ENCODE assay signal across 25 cellular contexts in the genomic region with DNA sequence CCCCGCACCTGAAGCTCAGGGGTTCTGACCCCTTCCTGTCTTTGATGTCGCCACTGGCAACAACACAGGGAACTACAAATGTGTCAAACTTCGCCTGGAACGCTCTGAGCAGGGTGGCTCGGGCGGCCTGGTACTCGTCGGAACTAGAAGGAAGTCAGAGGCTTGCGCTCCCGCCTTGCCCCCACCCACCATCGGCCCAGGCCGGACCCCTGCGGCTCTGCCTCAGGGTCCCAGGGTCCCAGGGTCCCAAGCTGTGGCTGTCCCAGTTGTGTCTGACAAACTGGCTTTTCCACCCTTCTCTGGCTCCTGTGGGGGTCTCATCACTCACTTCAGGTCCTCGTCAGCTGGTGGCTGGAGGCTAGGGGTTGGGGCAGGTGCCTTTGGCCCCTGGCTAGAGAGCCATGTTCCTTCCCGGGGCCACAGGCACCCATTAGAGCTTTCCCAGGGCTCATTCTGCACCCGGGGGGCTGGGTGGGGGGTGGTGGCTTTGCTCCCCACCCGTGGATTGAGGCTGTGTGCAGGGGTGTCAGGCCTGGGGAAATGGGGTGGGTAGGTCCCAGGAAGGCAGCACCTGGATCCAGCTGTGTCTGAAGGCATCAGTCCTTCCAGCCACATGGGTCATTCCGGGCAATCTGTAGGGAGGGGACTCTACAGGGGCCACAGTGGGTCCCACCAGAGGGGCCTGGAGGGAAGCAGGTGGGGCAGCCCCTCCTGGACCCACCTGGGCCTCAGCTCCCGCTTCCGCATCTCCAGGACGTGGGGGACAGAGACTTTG. TPM values are rescaled to one million over a fixed set of nuclear protein-coding genes. Genes with fewer than 3 reads are reported as not detected.
A peak's percentile ranks its signal among the peaks of the same experiment; 100 is the strongest.
DNase-seq lines count a peak whose midpoint lies in the region; ATAC-seq, FAIRE-seq and TF ChIP-seq lines count a peak whose summit lies in the region.
"Had no signal": no experiment of that assay in that cellular context is flagged by ENCODE, and none has a peak within 500 bp of the region (broad histone marks: within the 10 kb centered on the region; RNA-seq: fewer than 3 reads in every experiment).

No MANE protein-coding gene starts in this region.

- FAIRE-seq in H1 (lab: Jason Lieb, UNC) (no peak), HTR-8/SVneo (lab: Jason Lieb, UNC) (no peak)
- FAIRE-seq: D721Med had no signal

- H2BK12ac ChIP-seq in H1 (ENCODE audit: low read depth, low read length), result no peak overlapping the region

- intact Hi-C loops in activated CD4-positive, alpha-beta T cell treated with anti-CD3 and anti-CD28 coated beads, Interleukin-2, amount 10 ng/mL, durations not matched to agents 24 days and 14 days (cut with micrococcal nuclease), result no loop called here
- intact Hi-C loops in spleen (cut with DNase I; ENCODE audit: low total_unique reads), result no loop called here

- no peaks in the 10 kb centered on the region for H3K9me3 Mint-ChIP-seq in activated CD4-positive, alpha-beta T cell treated with anti-CD3 and anti-CD28 coated beads, Interleukin-2, amount 10 ng/mL, durations not matched to agents 24 days and 14 days
- H3K9me3 Mint-ChIP-seq: CD4-positive, alpha-beta T cell had no signal

- H3K23ac ChIP-seq in H1 (ENCODE audit: insufficient read length), result no peak overlapping the region

- H2BK5ac ChIP-seq in H1 (ENCODE audit: low read depth, low read length), result no peak overlapping the region

- H3K4me3 ChIP-seq in H1 (ENCODE audit: extremely low read depth in 1 of 4, insufficient read depth in 2 of 4, low read depth in 3 of 4, low read length in 4 of 4) (no peak overlapping the region), spleen (no peak overlapping the region)
- H3K4me3 ChIP-seq: MG63, SJSA1 had no signal

- no peaks in the 10 kb centered on the region; the same call in 1 of the 2 replicates for H3K23me2 ChIP-seq in H1 (ENCODE audit: low read depth, low read length)

- no peak overlapping the region for H4K8ac ChIP-seq in H1 (ENCODE audit: extremely low read depth, insufficient read depth, low read length)

- no peak for TF ChIP-seq RAD21 in H1 (IDR thresholded peaks at IDR 0.05 in 1 of 2, conservative IDR thresholded peaks at IDR 0.05 in 1 of 2; ENCODE audit: low read depth in 2 of 2, low read length in 2 of 2)

- peaks cover 0 to 15% of the 10 kb centered on the region in 2 experiments; a peak in 1 of 4 replicates for H3K9me3 ChIP-seq in H1 (ENCODE audit: insufficient read depth in 2 of 2, low read depth in 1 of 2, low read length in 1 of 2)
- no peaks in the 10 kb centered on the region for H3K9me3 ChIP-seq in spleen
- H3K9me3 ChIP-seq: BE2C, MG63, SJSA1 had no signal

- no peak overlapping the region for H3K27ac ChIP-seq in H1 (ENCODE audit: low read depth, low read length)
- H3K27ac ChIP-seq in spleen, result peak overlapping the region in 4 of 8 donors; percentile 28 to 54 (median 44)
- H3K27ac ChIP-seq: 22Rv1, SJSA1 had no signal

- H4K20me1 ChIP-seq in H1 (replicated peaks in 1 of 2; ENCODE audit: control insufficient read depth in 1 of 2, insufficient read depth in 2 of 2, low read length in 2 of 2), result no peaks in the 10 kb centered on the region

- no peak overlapping the region for H2BK20ac ChIP-seq in H1 (ENCODE audit: low read length)

- ATAC-seq in HG03442 (IDR thresholded peaks at IDR 0.05; ENCODE audit: unreplicated experiment), result no peak
- no peak for ATAC-seq in HG03469 (IDR thresholded peaks at IDR 0.05; ENCODE audit: unreplicated experiment)
- ATAC-seq: PC-3 had no signal

- H3K4me3 Mint-ChIP-seq in activated CD4-positive, alpha-beta T cell treated with anti-CD3 and anti-CD28 coated beads, Interleukin-2, amount 10 ng/mL, durations not matched to agents 24 days and 14 days, result no peak overlapping the region
- H3K4me3 Mint-ChIP-seq: CD4-positive, alpha-beta T cell had no signal

- no peak for TF ChIP-seq EP300 in H1 (IDR thresholded peaks at IDR 0.05; ENCODE audit: borderline replicate concordance in 1 of 2, low read depth in 2 of 2, low read length in 2 of 2)

- H3K79me2 ChIP-seq in H1 (ENCODE audit: control insufficient read depth in 1 of 2, insufficient read depth in 2 of 2, low read length in 2 of 2), result no peaks in the 10 kb centered on the region

- peak overlapping the region; percentile 27 for H4K91ac ChIP-seq in H1 (replicated peaks; ENCODE audit: insufficient read length, low read length)

- H2AFZ ChIP-seq in H1 (ENCODE audit: low read length), result no peak overlapping the region

- TF ChIP-seq POLR2A in H1 (IDR thresholded peaks at IDR 0.05; ENCODE audit: control extremely low read depth in 1 of 2, low read depth in 2 of 2, low read length in 2 of 2) (no peak), spleen (IDR thresholded peaks at IDR 0.05) (no peak)

- no peak overlapping the region for H3K56ac ChIP-seq in H1 (replicated peaks; ENCODE audit: insufficient read length, low read depth, low read length)

- H3K36me3 ChIP-seq in H1 (ENCODE audit: control insufficient read depth in 2 of 4, insufficient read depth in 4 of 4, low read length in 3 of 4) (no peaks in the 10 kb centered on the region), spleen (no peaks in the 10 kb centered on the region)
- H3K36me3 ChIP-seq: BE2C, MG63, SJSA1 had no signal

- H3K4me2 ChIP-seq in H1 (ENCODE audit: insufficient read depth in 1 of 2, low read depth in 2 of 2, low read length in 2 of 2), result no peak overlapping the region

- WGBS in H1 (ENCODE audit: extremely low coverage in 1 of 2, insufficient coverage in 1 of 2, insufficient read length in 1 of 2, insufficient replicate concordance in 2 of 2, low coverage in 1 of 2, low lambda C conversion rate in 2 of 2, missing lambda C conversion rate in 1 of 2), 2 experiments, result 91% methylated on average over 16 of the region's 21 CpGs; no CpG with 5 or more reads in 1 of the 2 experiments
- 76 to 88% (median 84%) methylated on average over 11 to 21 of the region's 21 CpGs for whole genome bisulfite sequencing in spleen, 5 donors

- POLR2A ChIA-PET in H1 (lab: Charles Lee; ENCODE audit: partially characterized antibody), result interaction anchor here (0.6 kb wide), 2 partner anchors 17 to 269 kb away, joined by 3 read pairs; no protein-coding TSS in a partner anchor

- no peaks in the 10 kb centered on the region; a peak in 2 of 7 replicates for H3K4me1 ChIP-seq in H1 (replicated peaks in 1 of 4; ENCODE audit: control insufficient read depth in 3 of 4, insufficient read depth in 4 of 4, low read length in 3 of 4)
- H3K4me1 ChIP-seq in spleen, result peaks cover 0 to 34% (median 14%) of the 10 kb centered on the region in 6 donors
- H3K4me1 ChIP-seq: BE2C, SJSA1 had no signal

- H3K4ac ChIP-seq in H1 (replicated peaks; ENCODE audit: insufficient read length, low read depth, low read length), result no peak overlapping the region

- H3K14ac ChIP-seq in H1 (ENCODE audit: insufficient read length), result no peak overlapping the region

- TF ChIP-seq CTCF in H1 (IDR thresholded peaks at IDR 0.05; ENCODE audit: control extremely low read depth in 1 of 3, insufficient read depth in 1 of 3, low read depth in 1 of 3, low read length in 3 of 3) (no peak), spleen (IDR thresholded peaks at IDR 0.05 in 8 of 11, conservative IDR thresholded peaks at IDR 0.05 in 3 of 11) (no peak)

- no peaks in the 10 kb centered on the region; a peak in 1 of 7 replicates for H3K27me3 ChIP-seq in H1 (replicated peaks in 1 of 4; ENCODE audit: control insufficient read depth in 3 of 4, extremely low read depth in 1 of 4, insufficient read depth in 3 of 4, low read length in 3 of 4)
- peaks cover 0 to 6% (median 0%) of the 10 kb centered on the region in 7 donors for H3K27me3 ChIP-seq in spleen (replicated peaks in 1 of 7)
- H3K27me3 ChIP-seq: BE2C, MG63 had no signal

- no peak overlapping the region for H2BK15ac ChIP-seq in H1 (ENCODE audit: low read length)

- CTCF ChIA-PET in H1 (lab: Charles Lee; ENCODE audit: partially characterized antibody), result interaction anchor here (0.6 to 1.2 kb wide), 3 partner anchors 21 to 120 kb away, joined by 3 to 4 read pairs (median 3); no protein-coding TSS in a partner anchor

- H3K36me3 Mint-ChIP-seq in activated CD4-positive, alpha-beta T cell treated with anti-CD3 and anti-CD28 coated beads, Interleukin-2, amount 10 ng/mL, durations not matched to agents 24 days and 14 days (ENCODE audit: low read depth), result no peaks in the 10 kb centered on the region

- no peaks in the 10 kb centered on the region for H3K4me1 Mint-ChIP-seq in activated CD4-positive, alpha-beta T cell treated with anti-CD3 and anti-CD28 coated beads, Interleukin-2, amount 10 ng/mL, durations not matched to agents 24 days and 14 days

- no peak overlapping the region for H4K5ac ChIP-seq in H1 (ENCODE audit: insufficient read length, low read depth, low read length)

- no peaks in the 10 kb centered on the region for H3K79me1 ChIP-seq in H1 (ENCODE audit: low read depth, low read length)

- no peak overlapping the region for H2AK5ac ChIP-seq in H1 (ENCODE audit: low read depth, low read length)

- H2BK120ac ChIP-seq in H1 (replicated peaks; ENCODE audit: low read depth, low read length), result no peak overlapping the region

- H3K9ac ChIP-seq in H1 (replicated peaks in 1 of 4; ENCODE audit: extremely low read depth in 1 of 4, low read depth in 3 of 4, low read length in 3 of 4), result no peak overlapping the region

- H3K27ac Mint-ChIP-seq in activated CD4-positive, alpha-beta T cell treated with anti-CD3 and anti-CD28 coated beads, Interleukin-2, amount 10 ng/mL, durations not matched to agents 24 days and 14 days, result no peak overlapping the region
- H3K27ac Mint-ChIP-seq: CD4-positive, alpha-beta T cell had no signal

- no peaks in the 10 kb centered on the region for H3K27me3 Mint-ChIP-seq in activated CD4-positive, alpha-beta T cell treated with anti-CD3 and anti-CD28 coated beads, Interleukin-2, amount 10 ng/mL, durations not matched to agents 24 days and 14 days
- H3K27me3 Mint-ChIP-seq: CD4-positive, alpha-beta T cell had no signal

- peak; percentile 50 for DNase-seq in activated CD4-positive, alpha-beta T cell treated with anti-CD3 and anti-CD28 coated beads, Interleukin-2, amount 10 ng/mL, durations not matched to agents 24 days and 14 days
- no peak for DNase-seq in activated CD4-positive, alpha-beta T cell treated with anti-CD3 and anti-CD28 coated beads for 1 hour
- DNase-seq in H1 (ENCODE audit: low read depth in 1 of 2, low spot score in 2 of 2), result no peak
- peak; percentile 49 for DNase-seq in islet precursor cell
- DNase-seq in spleen, result peak; percentile 66
- DNase-seq in HTR-8/SVneo (ENCODE audit: insufficient read length, low spot score), result no peak
- DNase-seq: BE2C; CD4-positive, alpha-beta T cell; DMS53; H7; IMR-90; KG1; NCI-H2029; NCI-H446 treated with DMSO at 0.1 percent for 48 hours; NCI-H526; NCI-H82; NK-92 treated with Interleukin-12 subunit alpha and Interleukin-12 subunit beta, amount 100 ng/mL, for 24 hours; PC-3 had no signal

- no peak overlapping the region for H3K18ac ChIP-seq in H1 (ENCODE audit: extremely low read depth, low read length)

RNA-seq across cellular contexts. Expression of a gene that starts 8.0 kb away (rescaled TPM):
- total RNA-seq in activated CD4-positive, alpha-beta T cell treated with anti-CD3 and anti-CD28 coated beads, Interleukin-2, amount 10 ng/mL, durations not matched to agents 24 days and 14 days, result 1.1 and 3.1 TPM in 2 replicates
- 14.6 and 15.0 TPM in 2 replicates for total RNA-seq in H1 (2021; fragmentation: NEBNext Ultra II Directional; extraction: Animal tissue kit (Norgen Biotek cat#: 25700))
- polyA plus RNA-seq in H1 (2011; rRNA removed), result 30.2 and 46.3 TPM in 2 replicates
- 20.9 TPM for polyA plus RNA-seq in H1 (2011; cell fraction: cytosol; rRNA removed)
- polyA plus RNA-seq in H1 (2011; cell fraction: nucleus; rRNA removed), result 36.1 TPM
- 8.4 to 15.3 TPM (median 14.6 TPM) in 4 replicates for polyA plus RNA-seq in H1 (2012, experiment 1 of 2)
- polyA plus RNA-seq in H1 (2012, experiment 2 of 2), result 15.3 TPM
- 21.5 TPM for polyA plus RNA-seq in H1 (2013, experiment 1 of 2)
- 22.3 TPM for polyA plus RNA-seq in H1 (2013, experiment 2 of 2)
- 5.1 and 6.6 TPM in 2 replicates for polyA minus RNA-seq in H1 (2011; rRNA and poly(A)+ RNA removed)
- polyA minus RNA-seq in H1 (2011; cell fraction: cytosol; rRNA and poly(A)+ RNA removed), result 6.2 TPM
- 11.6 TPM for polyA minus RNA-seq in H1 (2011; cell fraction: nucleus; rRNA and poly(A)+ RNA removed)
- 1 to 10 TPM in 6 of 7 donors, not detected in 1; 1.1 to 4.7 (median 1.8) TPM for total RNA-seq in spleen
- 1 to 10 TPM in 1 of 3 donors, under 1 TPM in 2; 0.35 to 1.9 (median 0.64) TPM for polyA plus RNA-seq in spleen

RNA-seq across cellular contexts. Expression of a gene that starts 12.0 kb away (rescaled TPM):
- total RNA-seq in activated CD4-positive, alpha-beta T cell treated with anti-CD3 and anti-CD28 coated beads, Interleukin-2, amount 10 ng/mL, durations not matched to agents 24 days and 14 days, result 0.59 TPM in 1 of 2 replicates, not detected in the other
- total RNA-seq in H1 (2021; fragmentation: NEBNext Ultra II Directional; extraction: Animal tissue kit (Norgen Biotek cat#: 25700)), result 0.92 and 1.3 TPM in 2 replicates
- polyA plus RNA-seq in H1 (2011; rRNA removed), result 0.54 and 0.96 TPM in 2 replicates
- polyA plus RNA-seq in H1 (2011; cell fraction: cytosol; rRNA removed), result 1.4 TPM
- 4.8 TPM for polyA plus RNA-seq in H1 (2011; cell fraction: nucleus; rRNA removed)
- 1.3 to 1.9 TPM (median 1.7 TPM) in 4 replicates for polyA plus RNA-seq in H1 (2012, experiment 1 of 2)
- 0.84 TPM for polyA plus RNA-seq in H1 (2012, experiment 2 of 2)
- polyA plus RNA-seq in H1 (2013, experiment 1 of 2), result 0.65 TPM
- polyA plus RNA-seq in H1 (2013, experiment 2 of 2), result 0.63 TPM
- 0.09 and 0.15 TPM in 2 replicates for polyA minus RNA-seq in H1 (2011; rRNA and poly(A)+ RNA removed)
- polyA minus RNA-seq in H1 (2011; cell fraction: cytosol; rRNA and poly(A)+ RNA removed), result not detected
- 1.5 TPM for polyA minus RNA-seq in H1 (2011; cell fraction: nucleus; rRNA and poly(A)+ RNA removed)
- total RNA-seq in spleen, result 1 to 10 TPM in 1 of 7 donors, under 1 TPM in 4, not detected in 2; 0.34 to 3.0 (median 0.66) TPM
- 1 to 10 TPM in 1 of 3 donors, under 1 TPM in 2; 0.58 to 1.8 (median 0.85) TPM for polyA plus RNA-seq in spleen
- total RNA-seq: G401, IMR-90, SJSA1 had no signal

RNA-seq across cellular contexts. Expression of a gene that starts 36.2 kb away (rescaled TPM):
- total RNA-seq in activated CD4-positive, alpha-beta T cell treated with anti-CD3 and anti-CD28 coated beads, Interleukin-2, amount 10 ng/mL, durations not matched to agents 24 days and 14 days, result 403 and 422 TPM in 2 replicates
- 382 and 394 TPM in 2 replicates for total RNA-seq in H1 (2021; fragmentation: NEBNext Ultra II Directional; extraction: Animal tissue kit (Norgen Biotek cat#: 25700))
- polyA plus RNA-seq in H1 (2011; rRNA removed) (343 and 372 TPM in 2 replicates), spleen (100 to 1,000 TPM in 1 of 3 donors, 10 to 100 TPM in 2; 76.0 to 132 (median 95.5) TPM)
- polyA plus RNA-seq in H1 (2011; cell fraction: cytosol; rRNA removed), result 391 TPM
- 286 TPM for polyA plus RNA-seq in H1 (2011; cell fraction: nucleus; rRNA removed)
- 256 to 341 TPM (median 318 TPM) in 4 replicates for polyA plus RNA-seq in H1 (2012, experiment 1 of 2)
- 110 TPM for polyA plus RNA-seq in H1 (2012, experiment 2 of 2)
- polyA plus RNA-seq in H1 (2013, experiment 1 of 2), result 180 TPM
- 186 TPM for polyA plus RNA-seq in H1 (2013, experiment 2 of 2)
- 482 and 536 TPM in 2 replicates for polyA minus RNA-seq in H1 (2011; rRNA and poly(A)+ RNA removed)
- polyA minus RNA-seq in H1 (2011; cell fraction: cytosol; rRNA and poly(A)+ RNA removed), result 250 TPM
- 104 TPM for polyA minus RNA-seq in H1 (2011; cell fraction: nucleus; rRNA and poly(A)+ RNA removed)
- 100 to 1,000 TPM; 186 to 304 (median 273) TPM for total RNA-seq in spleen

Comparison
In these comparisons a context has a peak if more than half of its experiments do, and no peak if none do; other contexts are left out.
1. DNase-seq: peak in activated CD4-positive, alpha-beta T cell treated with anti-CD3 and anti-CD28 coated beads, Interleukin-2, amount 10 ng/mL, durations not matched to agents 24 days and 14 days (single experiment), islet precursor cell (single experiment) and spleen (single experiment); none in activated CD4-positive, alpha-beta T cell treated with anti-CD3 and anti-CD28 coated beads for 1 hour (single experiment), H1 (0 of 2) and HTR-8/SVneo (single experiment).